9 cellular contexts compared by ENCODE assay signal in the genomic region with DNA sequence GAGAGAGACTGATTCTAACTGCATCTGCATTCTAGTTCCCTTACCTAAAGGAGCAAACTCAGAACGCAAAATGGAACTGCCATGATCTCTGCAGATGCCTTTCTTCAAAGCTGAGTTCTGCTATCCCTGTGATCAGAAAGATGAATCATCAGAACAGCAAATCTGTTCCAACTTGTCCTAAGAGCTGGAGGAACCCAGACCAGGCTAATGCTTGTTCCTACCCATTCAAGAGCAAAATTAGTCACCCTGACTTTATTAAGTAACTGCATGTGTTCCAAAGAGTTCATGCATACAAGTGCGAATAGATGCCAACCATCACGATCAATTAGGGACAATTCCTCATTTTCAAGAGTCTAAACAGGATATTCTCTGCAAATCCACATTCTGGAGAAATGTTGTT. TPM values are rescaled to one million over a fixed set of nuclear protein-coding genes. Genes with fewer than 3 reads are reported as not detected.
A peak's percentile ranks its signal among the peaks of the same experiment; 100 is the strongest.
DNase-seq lines count a peak whose midpoint lies in the region; ATAC-seq and TF ChIP-seq lines count a peak whose summit lies in the region.
"Had no signal": no experiment of that assay in that cellular context is flagged by ENCODE, and none has a peak within 500 bp of the region (broad histone marks: within the 10 kb centered on the region; RNA-seq: fewer than 3 reads in every experiment).

No MANE protein-coding gene starts in this region.

- no peaks in the 10 kb centered on the region for H3K9me3 ChIP-seq in PC-3 (ENCODE audit: low read length)
- no peaks in the 10 kb centered on the region for H3K9me3 ChIP-seq in esophagus muscularis mucosa
- no peaks in the 10 kb centered on the region for H3K9me3 ChIP-seq in psoas muscle
- H3K9me3 ChIP-seq in aorta (ENCODE audit: control insufficient read depth, low read length): no peaks in the 10 kb centered on the region
- H3K9me3 ChIP-seq: HAP-1 had no signal

- intact Hi-C loops in Calu3 (cut with micrococcal nuclease; ENCODE audit: unreplicated experiment): loop anchor here (5.0 kb wide), 1 partner anchor 41 kb away; no protein-coding TSS in a partner anchor
- intact Hi-C loops in PC-3 (cut with micrococcal nuclease): no loop called here
- intact Hi-C loops in esophagus muscularis mucosa (cut with DNase I): loop anchor here (5.0 kb wide), 1 partner anchor 46 kb away; the partner anchor contains the start of gene MBP
- intact Hi-C loops in psoas muscle (cut with DNase I): loop anchor here in 1 of 2 donors (2.0 kb wide), 1 partner anchor 43 kb away; no protein-coding TSS in a partner anchor
- intact Hi-C loops in aorta (cut with DNase I): loop anchor here (5.0 kb wide), 2 partner anchors 41 to 46 kb away; partner anchors contain the start of gene MBP (in 1 of the 2)

- no peaks in the 10 kb centered on the region for H4K20me1 ChIP-seq in PC-3 (ENCODE audit: low read length)

- H3K4me1 Mint-ChIP-seq in Calu3 (ENCODE audit: low read depth, unreplicated experiment): peaks cover 76% of the 10 kb centered on the region

- 30% methylated on average over 3 of the region's 3 CpGs for WGBS in esophagus muscularis mucosa
- 20 to 46% (median 28%) methylated on average over 3 of the region's 3 CpGs for WGBS in psoas muscle, 3 donors
- 76 to 79% methylated on average over 3 of the region's 3 CpGs for WGBS in aorta, 2 donors

- no peak for TF ChIP-seq EP300 in esophagus muscularis mucosa (IDR thresholded peaks at IDR 0.05)

- no peak for DNase-seq in Calu3
- DNase-seq in PC-3: peak; percentile 24
- no peak for DNase-seq in esophagus muscularis mucosa (ENCODE audit: extremely low spot score)
- DNase-seq in psoas muscle: no peak
- no peak for DNase-seq in NCI-H2107 (lab: John Stamatoyannopoulos, UW)
- no peak for DNase-seq in aorta
- DNase-seq in SHP77 (lab: John Stamatoyannopoulos, UW): no peak
- DNase-seq in NCI-H2029 (lab: John Stamatoyannopoulos, UW): no peak

- CTCF ChIA-PET in Calu3 (lab: Charles Lee) (interaction anchor here (1.1 to 1.8 kb wide), 4 partner anchors 8 to 28 kb away, joined by 3 to 5 read pairs (median 4); no protein-coding TSS in a partner anchor), PC-3 (lab: Charles Lee) (no interaction called here)

- H3K4me1 ChIP-seq in PC-3 (ENCODE audit: insufficient read depth, low read length) (peaks cover 38% of the 10 kb centered on the region), esophagus muscularis mucosa (peaks cover 38 to 56% (median 50%) of the 10 kb centered on the region in 4 donors), psoas muscle (peaks cover 80% of the 10 kb centered on the region), aorta (ENCODE audit: control insufficient read depth in 1 of 2, insufficient read depth in 2 of 2, low read length in 2 of 2) (peaks cover 0 to 2% of the 10 kb centered on the region in 2 donors)

- H3K27me3 ChIP-seq in PC-3 (ENCODE audit: low read length): no peaks in the 10 kb centered on the region
- H3K27me3 ChIP-seq in esophagus muscularis mucosa: no peaks in the 10 kb centered on the region
- no peaks in the 10 kb centered on the region for H3K27me3 ChIP-seq in psoas muscle (ENCODE audit: insufficient read depth in 3 of 3, low read length in 2 of 3)
- H3K27me3 ChIP-seq in aorta (ENCODE audit: control insufficient read depth in 1 of 2, insufficient read depth in 2 of 2, low read length in 1 of 2): no peaks in the 10 kb centered on the region

- H3K27ac ChIP-seq in PC-3 (ENCODE audit: low read length) (no peak overlapping the region), esophagus muscularis mucosa (replicated peaks in 1 of 4) (peak overlapping the region; percentile 78 to 83 (median 80)), psoas muscle (peak overlapping the region; percentile 88), aorta (ENCODE audit: low read depth in 1 of 2, low read length in 2 of 2) (no peak overlapping the region)

- BruUV-seq in Calu3 (replicated peaks; lab: Mats Ljungman, UMichigan): no TSS peak
- BruUV-seq in PC-3 (replicated peaks; lab: Mats Ljungman, UMichigan): no TSS peak

- no peak for TF ChIP-seq CTCF in Calu3 (IDR thresholded peaks at IDR 0.05; ENCODE audit: unreplicated experiment)
- no peak for TF ChIP-seq CTCF in PC-3 (conservative IDR thresholded peaks at IDR 0.05; ENCODE audit: low read depth, low read length)
- TF ChIP-seq CTCF in esophagus muscularis mucosa (IDR thresholded peaks at IDR 0.05): no peak
- no peak for TF ChIP-seq CTCF in psoas muscle (IDR thresholded peaks at IDR 0.05)

- no peak for ATAC-seq in PC-3
- ATAC-seq in psoas muscle: peak; percentile 44 to 74 (median 56)
- ATAC-seq in aorta (ENCODE audit: low FRiP score): no peak

- H3K79me2 ChIP-seq in PC-3 (ENCODE audit: low read length): peaks cover 44% of the 10 kb centered on the region

- no peak overlapping the region for H2AFZ ChIP-seq in PC-3 (ENCODE audit: low read length)

- no peak for TF ChIP-seq POLR2A in esophagus muscularis mucosa (IDR thresholded peaks at IDR 0.05; ENCODE audit: low read depth)

- peak overlapping the region; percentile 14 for H3K27ac Mint-ChIP-seq in Calu3 (ENCODE audit: unreplicated experiment)

- no peak overlapping the region for H3K9ac ChIP-seq in PC-3 (ENCODE audit: low read length)

- POLR2A ChIA-PET in PC-3 (lab: Charles Lee; ENCODE audit: unreplicated experiment): interaction anchor here (0.7 kb wide), 1 partner anchor 64 kb away, joined by 33 read pairs; no protein-coding TSS in a partner anchor

- H3K36me3 Mint-ChIP-seq in Calu3 (ENCODE audit: insufficient read depth, unreplicated experiment): peaks cover 68% of the 10 kb centered on the region

- no peak overlapping the region for H3K4me3 Mint-ChIP-seq in Calu3 (ENCODE audit: low read depth, unreplicated experiment)

- H3K9me3 Mint-ChIP-seq in Calu3 (ENCODE audit: low read depth, unreplicated experiment): no peaks in the 10 kb centered on the region

- no peaks in the 10 kb centered on the region for H3K27me3 Mint-ChIP-seq in Calu3 (ENCODE audit: unreplicated experiment)

- H3K9me2 ChIP-seq in PC-3 (replicated peaks; ENCODE audit: low read length): no peaks in the 10 kb centered on the region

- H3F3A ChIP-seq in PC-3 (ENCODE audit: low read length, unreplicated experiment): no peaks in the 10 kb centered on the region

- no peak overlapping the region for H3K4me2 ChIP-seq in PC-3 (ENCODE audit: low read length)

- H3K4me3 ChIP-seq in PC-3 (ENCODE audit: low read length) (no peak overlapping the region), esophagus muscularis mucosa (no peak overlapping the region), psoas muscle (peak overlapping the region; percentile 65), aorta (ENCODE audit: low read length in 2 of 2) (no peak overlapping the region)
- H3K4me3 ChIP-seq: HAP-1 had no signal

- H3K36me3 ChIP-seq in PC-3 (ENCODE audit: low read depth, low read length) (no peaks in the 10 kb centered on the region), esophagus muscularis mucosa (no peaks in the 10 kb centered on the region), psoas muscle (ENCODE audit: insufficient read depth in 1 of 2, low read depth in 1 of 2) (no peaks in the 10 kb centered on the region), aorta (ENCODE audit: control insufficient read depth in 1 of 2, insufficient read depth in 2 of 2, low read length in 1 of 2) (no peaks in the 10 kb centered on the region)
- H3K36me3 ChIP-seq: HAP-1 had no signal

RNA-seq across cellular contexts. Expression of gene MBP, which starts 46.5 kb away (rescaled TPM):
- 221 and 257 TPM in 2 replicates for total RNA-seq in Calu3 (2022)
- 34.2 and 47.4 TPM in 2 replicates for total RNA-seq in PC-3 (2014; rRNA removed)
- 10 to 100 TPM; 21.9 to 31.3 (median 27.3) TPM for total RNA-seq in esophagus muscularis mucosa
- total RNA-seq in psoas muscle: 10 to 100 TPM; 51.6 to 88.2 (median 78.6) TPM
- 10 to 100 TPM; 16.4 to 43.9 (median 40.8) TPM for polyA plus RNA-seq in psoas muscle
- total RNA-seq in aorta: 10 to 100 TPM; 43.8 to 62.7 TPM
- polyA plus RNA-seq in aorta: 1 to 10 TPM; 9.1 to 9.4 TPM

Comparison
In these comparisons a context has a peak if more than half of its experiments do, and no peak if none do; other contexts are left out.
1. ATAC-seq: peak in psoas muscle (4 of 4); none in PC-3 (single experiment) and aorta (single experiment).
2. H3K27ac ChIP-seq: peak in esophagus muscularis mucosa (4 of 4) and psoas muscle (single experiment); none in PC-3 (single experiment) and aorta (0 of 2).